In genomic region chr5:62585306-62585705, GRCh38 we compare ENCODE assay signal across 14 cellular contexts.
"Had no signal": no experiment of that assay in that cellular context is flagged by ENCODE, and none has a peak within 500 bp of the region (broad histone marks: within the 10 kb centered on the region; RNA-seq: fewer than 3 reads in every experiment).

No MANE protein-coding gene starts in this region.

- H3K4me1 Mint-ChIP-seq: brain, neural progenitor cell had no signal

- ATAC-seq: activated CD4-positive, CD25-positive, alpha-beta regulatory T cell treated with anti-CD3 and anti-CD28 coated beads, Interleukin-2, amount 50 U/mL, for 24 hours; left colon had no signal

- H3K27me3 ChIP-seq: esophagus squamous epithelium, neural progenitor cell had no signal

- H3K27ac ChIP-seq: esophagus squamous epithelium, neural progenitor cell, parathyroid adenoma, SK-N-MC had no signal

- DNase-seq: activated CD8-positive, alpha-beta memory T cell treated with anti-CD3 and anti-CD28 coated beads, Interleukin-2, amount 50 U/mL, for 48 hours; activated naive CD4-positive, alpha-beta T cell treated with anti-CD3 and anti-CD28 coated beads, Interleukin-2, amount 10 ng/mL, durations not matched to agents 7 days and 5 days; amygdala; esophagus squamous epithelium; left colon; retina had no signal

- H3K4me1 ChIP-seq: esophagus squamous epithelium, neural progenitor cell, parathyroid adenoma had no signal

- H3K4me3 ChIP-seq: esophagus squamous epithelium, lung, neural progenitor cell, SK-N-MC had no signal

- H3K27ac Mint-ChIP-seq: activated T-helper 2 cell treated with anti-CD3 and anti-CD28 coated beads, Interferon-gamma antibody, Interleukin-2, Interleukin-4, amounts not matched to agents 10 μg/mL and 5 μg/mL and 100 μg/mL, durations not matched to agents 14 hours and 24 hours and 36 hours; brain; dendritic cell treated with granulocyte-macrophage colony-stimulating factor and Interleukin-4, amounts not matched to agents 40 ng/mL and 50 ng/mL, for 4 days; neural progenitor cell had no signal

- H3K27me3 Mint-ChIP-seq: activated naive CD4-positive, alpha-beta T cell treated with anti-CD3 and anti-CD28 coated beads, Interleukin-2, amount 10 ng/mL, durations not matched to agents 7 days and 5 days; brain; dendritic cell treated with granulocyte-macrophage colony-stimulating factor and Interleukin-4, amounts not matched to agents 40 ng/mL and 50 ng/mL, for 4 days had no signal

- H3K36me3 ChIP-seq: neural progenitor cell had no signal

- H3K9me3 ChIP-seq: esophagus squamous epithelium had no signal

- H3K4me3 Mint-ChIP-seq: activated naive CD4-positive, alpha-beta T cell treated with anti-CD3 and anti-CD28 coated beads, Interleukin-2, amount 10 ng/mL, durations not matched to agents 7 days and 5 days; brain; dendritic cell treated with granulocyte-macrophage colony-stimulating factor and Interleukin-4, amounts not matched to agents 40 ng/mL and 50 ng/mL, for 4 days; neural progenitor cell had no signal

- H3K9me3 Mint-ChIP-seq: activated naive CD4-positive, alpha-beta T cell treated with anti-CD3 and anti-CD28 coated beads, Interleukin-2, amount 10 ng/mL, durations not matched to agents 7 days and 5 days; activated T-helper 2 cell treated with anti-CD3 and anti-CD28 coated beads, Interferon-gamma antibody, Interleukin-2, Interleukin-4, amounts not matched to agents 10 μg/mL and 5 μg/mL and 100 μg/mL, durations not matched to agents 14 hours and 24 hours and 36 hours; brain; neural progenitor cell had no signal
